1 cellular context compared by ENCODE assay signal in genomic region chr17:62650587-62650986, GRCh38.
TF ChIP-seq lines count a peak whose summit lies in the region.

No MANE protein-coding gene starts in this region.

TF ChIP-seq in WTC11, 78 proteins besides CTCF, POLR2A, EP300 and RAD21 (continued from another document):
- TF ChIP-seq, protein P1, sequence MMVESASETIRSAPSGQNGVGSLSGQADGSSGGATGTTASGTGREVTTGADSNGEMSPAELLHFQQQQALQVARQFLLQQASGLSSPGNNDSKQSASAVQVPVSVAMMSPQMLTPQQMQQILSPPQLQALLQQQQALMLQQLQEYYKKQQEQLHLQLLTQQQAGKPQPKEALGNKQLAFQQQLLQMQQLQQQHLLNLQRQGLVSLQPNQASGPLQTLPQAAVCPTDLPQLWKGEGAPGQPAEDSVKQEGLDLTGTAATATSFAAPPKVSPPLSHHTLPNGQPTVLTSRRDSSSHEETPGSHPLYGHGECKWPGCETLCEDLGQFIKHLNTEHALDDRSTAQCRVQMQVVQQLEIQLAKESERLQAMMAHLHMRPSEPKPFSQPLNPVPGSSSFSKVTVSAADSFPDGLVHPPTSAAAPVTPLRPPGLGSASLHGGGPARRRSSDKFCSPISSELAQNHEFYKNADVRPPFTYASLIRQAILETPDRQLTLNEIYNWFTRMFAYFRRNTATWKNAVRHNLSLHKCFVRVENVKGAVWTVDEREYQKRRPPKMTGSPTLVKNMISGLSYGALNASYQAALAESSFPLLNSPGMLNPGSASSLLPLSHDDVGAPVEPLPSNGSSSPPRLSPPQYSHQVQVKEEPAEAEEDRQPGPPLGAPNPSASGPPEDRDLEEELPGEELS (CRISPR knock-in tag; IDR thresholded peaks at IDR 0.05), result no peak
- TF ChIP-seq PREB (CRISPR knock-in tag; IDR thresholded peaks at IDR 0.05; ENCODE audit: borderline replicate concordance), result no peak
- TF ChIP-seq FOXP1 (CRISPR knock-in tag; IDR thresholded peaks at IDR 0.05; ENCODE audit: borderline replicate concordance), result no peak
- no peak for TF ChIP-seq GABPB1 (CRISPR knock-in tag; IDR thresholded peaks at IDR 0.05)
- no peak for TF ChIP-seq ZNF317 (CRISPR knock-in tag; IDR thresholded peaks at IDR 0.05; ENCODE audit: borderline replicate concordance, low read depth)
- no peak for TF ChIP-seq ZNF219 (CRISPR knock-in tag; IDR thresholded peaks at IDR 0.05; ENCODE audit: borderline replicate concordance)
- no peak for TF ChIP-seq TEAD1 (CRISPR knock-in tag; IDR thresholded peaks at IDR 0.05)
- TF ChIP-seq, protein P2, sequence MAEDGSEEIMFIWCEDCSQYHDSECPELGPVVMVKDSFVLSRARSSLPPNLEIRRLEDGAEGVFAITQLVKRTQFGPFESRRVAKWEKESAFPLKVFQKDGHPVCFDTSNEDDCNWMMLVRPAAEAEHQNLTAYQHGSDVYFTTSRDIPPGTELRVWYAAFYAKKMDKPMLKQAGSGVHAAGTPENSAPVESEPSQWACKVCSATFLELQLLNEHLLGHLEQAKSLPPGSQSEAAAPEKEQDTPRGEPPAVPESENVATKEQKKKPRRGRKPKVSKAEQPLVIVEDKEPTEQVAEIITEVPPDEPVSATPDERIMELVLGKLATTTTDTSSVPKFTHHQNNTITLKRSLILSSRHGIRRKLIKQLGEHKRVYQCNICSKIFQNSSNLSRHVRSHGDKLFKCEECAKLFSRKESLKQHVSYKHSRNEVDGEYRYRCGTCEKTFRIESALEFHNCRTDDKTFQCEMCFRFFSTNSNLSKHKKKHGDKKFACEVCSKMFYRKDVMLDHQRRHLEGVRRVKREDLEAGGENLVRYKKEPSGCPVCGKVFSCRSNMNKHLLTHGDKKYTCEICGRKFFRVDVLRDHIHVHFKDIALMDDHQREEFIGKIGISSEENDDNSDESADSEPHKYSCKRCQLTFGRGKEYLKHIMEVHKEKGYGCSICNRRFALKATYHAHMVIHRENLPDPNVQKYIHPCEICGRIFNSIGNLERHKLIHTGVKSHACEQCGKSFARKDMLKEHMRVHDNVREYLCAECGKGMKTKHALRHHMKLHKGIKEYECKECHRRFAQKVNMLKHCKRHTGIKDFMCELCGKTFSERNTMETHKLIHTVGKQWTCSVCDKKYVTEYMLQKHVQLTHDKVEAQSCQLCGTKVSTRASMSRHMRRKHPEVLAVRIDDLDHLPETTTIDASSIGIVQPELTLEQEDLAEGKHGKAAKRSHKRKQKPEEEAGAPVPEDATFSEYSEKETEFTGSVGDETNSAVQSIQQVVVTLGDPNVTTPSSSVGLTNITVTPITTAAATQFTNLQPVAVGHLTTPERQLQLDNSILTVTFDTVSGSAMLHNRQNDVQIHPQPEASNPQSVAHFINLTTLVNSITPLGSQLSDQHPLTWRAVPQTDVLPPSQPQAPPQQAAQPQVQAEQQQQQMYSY (CRISPR knock-in tag; IDR thresholded peaks at IDR 0.05), result no peak
- no peak for TF ChIP-seq ATF1 (CRISPR knock-in tag; IDR thresholded peaks at IDR 0.05)
- TF ChIP-seq ZNF671 (CRISPR knock-in tag; IDR thresholded peaks at IDR 0.05), result no peak
- no peak for TF ChIP-seq E2F5 (CRISPR knock-in tag; IDR thresholded peaks at IDR 0.05)
